In the genomic region with DNA sequence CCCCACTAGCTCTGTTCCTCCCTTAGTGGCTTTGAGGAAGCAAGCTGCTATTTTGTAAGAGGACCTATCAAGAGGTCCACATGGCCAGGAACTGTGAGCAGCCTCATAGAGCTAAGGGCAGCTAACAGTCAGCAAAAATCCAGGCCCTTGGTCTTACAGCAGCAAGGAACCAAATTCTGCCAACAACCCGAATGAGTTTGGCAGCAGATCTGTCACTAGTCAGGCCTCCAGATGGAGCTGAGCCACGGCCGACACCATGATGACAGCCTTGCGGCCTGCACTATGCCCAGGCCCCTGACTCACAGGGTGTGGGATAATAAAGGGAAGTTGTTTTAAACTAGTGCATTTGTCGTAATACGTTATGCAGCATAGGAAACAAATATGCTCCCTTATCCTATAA, we compare ENCODE assay signal across 9 cellular contexts. TPM values are rescaled to one million over a fixed set of nuclear protein-coding genes. Genes with fewer than 3 reads are reported as not detected.
A peak's percentile ranks its signal among the peaks of the same experiment; 100 is the strongest.
DNase-seq lines count a peak whose midpoint lies in the region; ATAC-seq and TF ChIP-seq lines count a peak whose summit lies in the region.
"Had no signal": no experiment of that assay in that cellular context is flagged by ENCODE, and none has a peak within 500 bp of the region (broad histone marks: within the 10 kb centered on the region; RNA-seq: fewer than 3 reads in every experiment).

No MANE protein-coding gene starts in this region.

- BruUV-seq in A673 (replicated peaks; lab: Mats Ljungman, UMichigan), result no TSS peak

- DNase-seq in CD4-positive, CD25-positive, alpha-beta regulatory T cell, result no peak
- DNase-seq in T-cell (peak in 20 of 34 experiments; percentile 3 to 58 (median 12)), fibroblast of peridontal ligament (ENCODE audit: extremely low read depth) (peak; percentile 99), osteoblast (ENCODE audit: insufficient read length, low spot score, missing footprints) (peak; percentile 95), A673 (ENCODE audit: low spot score) (no peak)
- no peak for DNase-seq in activated naive CD4-positive, alpha-beta T cell treated with anti-CD3 and anti-CD28 coated beads for 36 hours
- no peak for DNase-seq in activated T-cell treated with anti-CD3 and anti-CD28 coated beads, Interleukin-2, amount 50 U/mL, for 72 hours

- H3K4me3 Mint-ChIP-seq in CD4-positive, CD25-positive, alpha-beta regulatory T cell, result no peak overlapping the region
- H3K4me3 Mint-ChIP-seq in T-cell, result no peak overlapping the region
- H3K4me3 Mint-ChIP-seq in activated naive CD4-positive, alpha-beta T cell treated with anti-CD3 and anti-CD28 coated beads for 36 hours, result no peak overlapping the region
- no peak overlapping the region for H3K4me3 Mint-ChIP-seq in activated T-cell treated with anti-CD3 and anti-CD28 coated beads, Interleukin-2, amount 50 U/mL, for 72 hours

- H2AFZ ChIP-seq in osteoblast (ENCODE audit: low read length), result no peak overlapping the region

- no peaks in the 10 kb centered on the region for H3K4me1 Mint-ChIP-seq in CD4-positive, CD25-positive, alpha-beta regulatory T cell
- H3K4me1 Mint-ChIP-seq in T-cell, result no peaks in the 10 kb centered on the region
- no peaks in the 10 kb centered on the region for H3K4me1 Mint-ChIP-seq in activated naive CD4-positive, alpha-beta T cell treated with anti-CD3 and anti-CD28 coated beads for 36 hours (ENCODE audit: low read depth)
- no peaks in the 10 kb centered on the region for H3K4me1 Mint-ChIP-seq in activated T-cell treated with anti-CD3 and anti-CD28 coated beads, Interleukin-2, amount 50 U/mL, for 72 hours (ENCODE audit: low read depth)

- TF ChIP-seq CTCF in osteoblast (IDR thresholded peaks at IDR 0.05; ENCODE audit: extremely low read depth, low read depth, low read length), result no peak
- no peak for TF ChIP-seq CTCF in A673 (conservative IDR thresholded peaks at IDR 0.05; ENCODE audit: low read depth, low read length)

- H3K9me3 Mint-ChIP-seq in CD4-positive, CD25-positive, alpha-beta regulatory T cell, result peaks cover 0 to 3% (median 0%) of the 10 kb centered on the region in 7 donors
- H3K9me3 Mint-ChIP-seq in T-cell, result no peaks in the 10 kb centered on the region
- H3K9me3 Mint-ChIP-seq in activated naive CD4-positive, alpha-beta T cell treated with anti-CD3 and anti-CD28 coated beads for 36 hours, result no peaks in the 10 kb centered on the region
- H3K9me3 Mint-ChIP-seq in activated T-cell treated with anti-CD3 and anti-CD28 coated beads, Interleukin-2, amount 50 U/mL, for 72 hours, result no peaks in the 10 kb centered on the region

- H3K4me1 ChIP-seq in CD4-positive, CD25-positive, alpha-beta regulatory T cell (ENCODE audit: control insufficient read depth, insufficient read depth, low read length, poor library complexity, severe bottlenecking), result no peaks in the 10 kb centered on the region
- H3K4me1 ChIP-seq in osteoblast (ENCODE audit: insufficient read depth, low read length) (peaks cover 11% of the 10 kb centered on the region), A673 (ENCODE audit: insufficient read depth, low read length, poor library complexity, severe bottlenecking) (no peaks in the 10 kb centered on the region)

- CTCF ChIA-PET in T-cell (lab: Charles Lee), result interaction anchor here in 1 of 2 donors (1.2 kb wide), 1 partner anchor 30 kb away, joined by 3 read pairs; no protein-coding TSS in a partner anchor
- CTCF ChIA-PET in activated naive CD4-positive, alpha-beta T cell treated with anti-CD3 and anti-CD28 coated beads for 36 hours (lab: Charles Lee), result no interaction called here
- CTCF ChIA-PET in A673 (lab: Charles Lee), result no interaction called here

- H3K79me2 ChIP-seq in osteoblast (ENCODE audit: insufficient read depth, low read length), result no peaks in the 10 kb centered on the region

- POLR2A ChIA-PET in T-cell (lab: Charles Lee), result no interaction called here
- POLR2A ChIA-PET in A673 (lab: Charles Lee; ENCODE audit: low non-redundant PET), result no interaction called here

- no peaks in the 10 kb centered on the region for H3K9me3 ChIP-seq in CD4-positive, CD25-positive, alpha-beta regulatory T cell (ENCODE audit: control insufficient read depth in 2 of 2, low read length in 2 of 2)
- H3K9me3 ChIP-seq in osteoblast (ENCODE audit: low read depth, low read length) (no peaks in the 10 kb centered on the region), A673 (ENCODE audit: low read depth, low read length, poor library complexity, severe bottlenecking) (no peaks in the 10 kb centered on the region)

- H4K20me1 ChIP-seq in osteoblast (ENCODE audit: insufficient read depth, low read length), result no peaks in the 10 kb centered on the region

- intact Hi-C loops in activated naive CD4-positive, alpha-beta T cell treated with anti-CD3 and anti-CD28 coated beads for 36 hours (cut with micrococcal nuclease), result no loop called here
- intact Hi-C loops in A673 (cut with micrococcal nuclease; ENCODE audit: unreplicated experiment), result no loop called here

- H3K36me3 ChIP-seq in CD4-positive, CD25-positive, alpha-beta regulatory T cell (ENCODE audit: control insufficient read depth, insufficient read depth, low read length), result no peaks in the 10 kb centered on the region
- no peaks in the 10 kb centered on the region for H3K36me3 ChIP-seq in osteoblast (ENCODE audit: insufficient read depth, low read length)
- H3K36me3 ChIP-seq in A673 (ENCODE audit: insufficient read depth, low read length, poor library complexity, severe bottlenecking), result no peaks in the 10 kb centered on the region

- H3K27me3 Mint-ChIP-seq in CD4-positive, CD25-positive, alpha-beta regulatory T cell, result peaks cover 13% of the 10 kb centered on the region
- H3K27me3 Mint-ChIP-seq in T-cell, result no peaks in the 10 kb centered on the region
- H3K27me3 Mint-ChIP-seq in activated naive CD4-positive, alpha-beta T cell treated with anti-CD3 and anti-CD28 coated beads for 36 hours (ENCODE audit: low read depth), result no peaks in the 10 kb centered on the region
- no peaks in the 10 kb centered on the region for H3K27me3 Mint-ChIP-seq in activated T-cell treated with anti-CD3 and anti-CD28 coated beads, Interleukin-2, amount 50 U/mL, for 72 hours (ENCODE audit: low read depth)

- ATAC-seq in CD4-positive, CD25-positive, alpha-beta regulatory T cell (ENCODE audit: low read depth in 2 of 2), result peak; percentile 42 to 55
- ATAC-seq in T-cell (replicated peaks in 1 of 4) (no peak), GM18868 (IDR thresholded peaks at IDR 0.05; ENCODE audit: unreplicated experiment) (no peak)
- ATAC-seq in activated T-cell treated with anti-CD3 and anti-CD28 coated beads, Interleukin-2, amount 50 U/mL, for 72 hours (replicated peaks in 1 of 2), result no peak
- ATAC-seq: GM12878 had no signal

- H3K4me3 ChIP-seq in CD4-positive, CD25-positive, alpha-beta regulatory T cell (ENCODE audit: low read depth, low read length), result no peak overlapping the region
- H3K4me3 ChIP-seq in osteoblast (ENCODE audit: insufficient read depth, low read length), result no peak overlapping the region
- no peak overlapping the region for H3K4me3 ChIP-seq in A673 (ENCODE audit: low read depth, low read length, poor library complexity, severe bottlenecking)
- H3K4me3 ChIP-seq: GM12878 had no signal

- no peak overlapping the region for H3K27ac ChIP-seq in CD4-positive, CD25-positive, alpha-beta regulatory T cell (ENCODE audit: insufficient read depth, low read length, poor library complexity, severe bottlenecking)
- H3K27ac ChIP-seq in osteoblast (ENCODE audit: low read depth, low read length) (peak overlapping the region; percentile 17), A673 (ENCODE audit: low read depth, low read length, poor library complexity, severe bottlenecking) (no peak overlapping the region)

- H3K27ac Mint-ChIP-seq in CD4-positive, CD25-positive, alpha-beta regulatory T cell, result no peak overlapping the region
- no peak overlapping the region for H3K27ac Mint-ChIP-seq in T-cell
- H3K27ac Mint-ChIP-seq in activated naive CD4-positive, alpha-beta T cell treated with anti-CD3 and anti-CD28 coated beads for 36 hours, result no peak overlapping the region
- H3K27ac Mint-ChIP-seq in activated T-cell treated with anti-CD3 and anti-CD28 coated beads, Interleukin-2, amount 50 U/mL, for 72 hours, result no peak overlapping the region

- no peaks in the 10 kb centered on the region for H3K36me3 Mint-ChIP-seq in CD4-positive, CD25-positive, alpha-beta regulatory T cell
- H3K36me3 Mint-ChIP-seq in T-cell, result no peaks in the 10 kb centered on the region
- no peaks in the 10 kb centered on the region for H3K36me3 Mint-ChIP-seq in activated naive CD4-positive, alpha-beta T cell treated with anti-CD3 and anti-CD28 coated beads for 36 hours (ENCODE audit: low read depth)
- H3K36me3 Mint-ChIP-seq in activated T-cell treated with anti-CD3 and anti-CD28 coated beads, Interleukin-2, amount 50 U/mL, for 72 hours (ENCODE audit: insufficient read depth in 2 of 2), result no peaks in the 10 kb centered on the region

- no peak overlapping the region for H3K4me2 ChIP-seq in osteoblast (ENCODE audit: insufficient read depth, low read length)

- H3K27me3 ChIP-seq in CD4-positive, CD25-positive, alpha-beta regulatory T cell (ENCODE audit: control insufficient read depth, insufficient read depth, low read length), result no peaks in the 10 kb centered on the region
- H3K27me3 ChIP-seq in osteoblast (ENCODE audit: insufficient read depth, low read length) (no peaks in the 10 kb centered on the region), A673 (replicated peaks; ENCODE audit: insufficient read depth, low read depth, low read length, poor library complexity) (no peaks in the 10 kb centered on the region)

RNA-seq across cellular contexts. Expression of gene H3-3A, which starts 28.0 kb away (rescaled TPM):
- 408 TPM for total RNA-seq in CD4-positive, CD25-positive, alpha-beta regulatory T cell
- 1,000 to 10,000 TPM in 2 of 4 donors, 100 to 1,000 TPM in 2; 858 to 1,137 (median 1,025) TPM for polyA plus RNA-seq in CD4-positive, CD25-positive, alpha-beta regulatory T cell
- 100 to 1,000 TPM; 340 to 391 (median 366) TPM for total RNA-seq in T-cell
- total RNA-seq in osteoblast, result 127 and 166 TPM in 2 replicates
- 100 to 1,000 TPM; 325 to 332 TPM for total RNA-seq in activated naive CD4-positive, alpha-beta T cell treated with anti-CD3 and anti-CD28 coated beads for 36 hours
- 638 and 640 TPM in 2 replicates for total RNA-seq in A673 (2021)
- 100 to 1,000 TPM; 231 to 239 TPM for total RNA-seq in activated T-cell treated with anti-CD3 and anti-CD28 coated beads, Interleukin-2, amount 50 U/mL, for 72 hours

RNA-seq across cellular contexts. Expression of gene SDE2, which starts 35.3 kb away (rescaled TPM):
- 38.1 TPM for total RNA-seq in CD4-positive, CD25-positive, alpha-beta regulatory T cell
- 10 to 100 TPM in 2 of 4 donors, 1 to 10 TPM in 2; 5.9 to 11.6 (median 9.7) TPM for polyA plus RNA-seq in CD4-positive, CD25-positive, alpha-beta regulatory T cell
- total RNA-seq in T-cell, result 10 to 100 TPM; 19.6 to 36.1 (median 21.8) TPM
- 16.5 and 19.9 TPM in 2 replicates for total RNA-seq in osteoblast
- total RNA-seq in activated naive CD4-positive, alpha-beta T cell treated with anti-CD3 and anti-CD28 coated beads for 36 hours, result 10 to 100 TPM; 15.3 to 16.5 TPM
- 26.7 and 27.7 TPM in 2 replicates for total RNA-seq in A673 (2021)
- total RNA-seq in activated T-cell treated with anti-CD3 and anti-CD28 coated beads, Interleukin-2, amount 50 U/mL, for 72 hours, result 10 to 100 TPM; 21.5 to 24.0 TPM

Comparison
In these comparisons a context has a peak if more than half of its experiments do, and no peak if none do; other contexts are left out.
1. ATAC-seq: peak in CD4-positive, CD25-positive, alpha-beta regulatory T cell (2 of 2); none in T-cell (0 of 4), activated T-cell treated with anti-CD3 and anti-CD28 coated beads, Interleukin-2, amount 50 U/mL, for 72 hours (0 of 2) and GM18868 (single experiment).
2. DNase-seq: peak in T-cell (20 of 34), fibroblast of peridontal ligament (single experiment) and osteoblast (single experiment); none in CD4-positive, CD25-positive, alpha-beta regulatory T cell (0 of 3), activated naive CD4-positive, alpha-beta T cell treated with anti-CD3 and anti-CD28 coated beads for 36 hours (single experiment), A673 (single experiment) and activated T-cell treated with anti-CD3 and anti-CD28 coated beads, Interleukin-2, amount 50 U/mL, for 72 hours (0 of 2).